Comparison of ENCODE assay signal across 13 cellular contexts in the genomic region with DNA sequence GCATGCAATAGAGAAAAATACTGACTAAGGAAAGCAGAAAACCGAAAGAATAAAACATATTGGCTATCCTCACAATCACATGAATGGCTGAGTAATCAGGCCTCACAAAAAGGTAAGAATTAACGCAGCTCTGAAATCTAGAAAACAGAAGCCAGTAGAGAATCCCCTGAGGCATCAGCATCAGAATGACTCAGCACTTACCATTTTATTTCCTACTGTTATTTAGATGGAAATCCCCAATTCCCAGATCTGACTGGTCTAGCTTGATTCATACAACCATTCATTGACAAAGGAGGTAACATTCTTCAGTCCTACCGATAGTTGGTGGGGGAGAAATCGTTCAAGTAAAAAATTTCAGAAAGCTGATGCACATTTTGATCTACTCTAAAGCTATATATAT.
DNase-seq lines count a peak whose midpoint lies in the region; ATAC-seq, FAIRE-seq and TF ChIP-seq lines count a peak whose summit lies in the region.
"Had no signal": no experiment of that assay in that cellular context is flagged by ENCODE, and none has a peak within 500 bp of the region (broad histone marks: within the 10 kb centered on the region; RNA-seq: fewer than 3 reads in every experiment).

No MANE protein-coding gene starts in this region.

- no peak for TF ChIP-seq POLR2A in H54 (IDR thresholded peaks at IDR 0.05; ENCODE audit: low read depth, low read length)

- no peak for FAIRE-seq in H54 (lab: Jason Lieb, UNC)
- no peak for FAIRE-seq in RCC 7860 (lab: Jason Lieb, UNC)
- FAIRE-seq: endometrium had no signal

- peak; percentile 17 for DNase-seq in H54 (ENCODE audit: insufficient read length, low spot score)
- DNase-seq in RCC 7860 (ENCODE audit: low spot score): peak; percentile 77
- DNase-seq in renal cortical epithelial cell (ENCODE audit: low read depth): peak; percentile 95
- no peak for DNase-seq in HuH-7.5 (ENCODE audit: low spot score)
- DNase-seq: activated naive CD4-positive, alpha-beta T cell treated with Interleukin-2 at 50 U/mL for 16 hours; CD4-positive, CD25-positive, alpha-beta regulatory T cell; heart right ventricle; SK-N-SH; stimulated activated naive B cell treated with anti-CD40 and anti-IgM and Interleukin-4, amounts not matched to agents 10 μg/mL and 1 μg/mL and 100 μg/mL, for 72 hours had no signal

- ATAC-seq in esophagus mucosa (peak; percentile 86), HG03571 (IDR thresholded peaks at IDR 0.05; ENCODE audit: unreplicated experiment) (no peak), HG02840 (IDR thresholded peaks at IDR 0.05; ENCODE audit: low FRiP score, unreplicated experiment) (no peak)
- ATAC-seq: heart right ventricle; stimulated activated naive B cell treated with anti-CD40 and anti-IgM and Interleukin-4, amounts not matched to agents 10 μg/mL and 1 μg/mL and 100 μg/mL, for 72 hours had no signal
